ENCODE assay signal across 38 cellular contexts in the genomic region with DNA sequence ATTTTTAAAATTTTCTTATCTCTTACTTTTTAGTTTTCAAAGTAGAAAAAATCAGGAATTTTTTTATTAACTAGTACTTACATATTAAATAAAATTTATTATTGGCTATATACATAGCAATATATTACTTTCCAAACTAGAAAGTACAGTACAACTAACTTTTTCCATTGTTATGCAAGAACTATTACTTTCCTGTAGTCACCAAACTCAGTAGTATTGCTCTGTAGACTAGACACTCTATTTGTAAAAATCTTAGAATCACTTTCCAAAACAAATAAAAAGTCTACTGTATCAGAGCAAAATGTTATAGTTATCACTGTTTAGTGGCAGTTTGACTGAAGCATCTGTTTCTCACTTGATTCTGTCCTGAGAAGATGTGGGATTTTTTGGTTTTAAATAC.
"Had no signal": no experiment of that assay in that cellular context is flagged by ENCODE, and none has a peak within 500 bp of the region (broad histone marks: within the 10 kb centered on the region; RNA-seq: fewer than 3 reads in every experiment).

No MANE protein-coding gene starts in this region.

- H3K4me3 ChIP-seq: ascending aorta, cardiac muscle cell had no signal

- FAIRE-seq: bronchial epithelial cell had no signal

- H3K36me3 ChIP-seq: cardiac muscle cell, WERI-Rb-1 had no signal

- H3K9me3 Mint-ChIP-seq: activated CD4-positive, alpha-beta memory T cell treated with anti-CD3 and anti-CD28 coated beads, Interleukin-2, amount 10 ng/mL, durations not matched to agents 7 days and 5 days; activated naive CD4-positive, alpha-beta T cell treated with anti-CD3 and anti-CD28 coated beads, Interleukin-2, amount 10 ng/mL, durations not matched to agents 7 days and 5 days; central memory CD8-positive, alpha-beta T cell had no signal

- H3K27ac ChIP-seq: ascending aorta, cardiac muscle cell, WERI-Rb-1 had no signal

- H3K9me3 ChIP-seq: ascending aorta had no signal

- H3K27me3 Mint-ChIP-seq: activated CD4-positive, alpha-beta memory T cell treated with anti-CD3 and anti-CD28 coated beads, Interleukin-2, amount 10 ng/mL, durations not matched to agents 7 days and 5 days; activated CD4-positive, alpha-beta T cell treated with anti-CD3 and anti-CD28 coated beads for 36 hours; activated CD4-positive, alpha-beta T cell treated with anti-CD3 and anti-CD28 coated beads, Interleukin-2, amount 10 ng/mL, durations not matched to agents 7 days and 5 days; activated CD8-positive, alpha-beta memory T cell treated with anti-CD3 and anti-CD28 coated beads, Interleukin-2, amount 10 ng/mL, durations not matched to agents 7 days and 5 days; activated naive CD4-positive, alpha-beta T cell treated with anti-CD3 and anti-CD28 coated beads, Interleukin-2, amount 10 ng/mL, durations not matched to agents 7 days and 5 days; activated naive CD4-positive, alpha-beta T cell treated with anti-CD3 and anti-CD28 coated beads, Interleukin-2, amount 50 U/mL, for 24 hours; activated naive CD8-positive, alpha-beta T cell; activated naive CD8-positive, alpha-beta T cell treated with anti-CD3 and anti-CD28 coated beads, Interleukin-2, amount 10 ng/mL, durations not matched to agents 7 days and 5 days; activated naive CD8-positive, alpha-beta T cell treated with anti-CD3 and anti-CD28 coated beads, Interleukin-2, amount 50 U/mL, for 24 hours; activated T-cell treated with anti-CD3 and anti-CD28 coated beads, Interleukin-2, amount 50 U/mL, for 24 hours; brain; central memory CD8-positive, alpha-beta T cell; T-cell had no signal

- H3K4me3 Mint-ChIP-seq: activated CD4-positive, alpha-beta memory T cell treated with anti-CD3 and anti-CD28 coated beads, Interleukin-2, amount 10 ng/mL, durations not matched to agents 7 days and 5 days; activated CD4-positive, alpha-beta T cell treated with anti-CD3 and anti-CD28 coated beads for 36 hours; activated CD4-positive, alpha-beta T cell treated with anti-CD3 and anti-CD28 coated beads, Interleukin-2, amount 10 ng/mL, durations not matched to agents 7 days and 5 days; activated CD8-positive, alpha-beta memory T cell treated with anti-CD3 and anti-CD28 coated beads, Interleukin-2, amount 10 ng/mL, durations not matched to agents 7 days and 5 days; activated CD8-positive, alpha-beta T cell treated with anti-CD3 and anti-CD28 coated beads, Interleukin-2, amount 10 ng/mL, durations not matched to agents 7 days and 5 days; activated naive CD4-positive, alpha-beta T cell treated with anti-CD3 and anti-CD28 coated beads, Interleukin-2, amount 10 ng/mL, durations not matched to agents 7 days and 5 days; activated naive CD4-positive, alpha-beta T cell treated with anti-CD3 and anti-CD28 coated beads, Interleukin-2, amount 50 U/mL, for 24 hours; activated naive CD8-positive, alpha-beta T cell; activated naive CD8-positive, alpha-beta T cell treated with anti-CD3 and anti-CD28 coated beads, Interleukin-2, amount 10 ng/mL, durations not matched to agents 7 days and 5 days; activated naive CD8-positive, alpha-beta T cell treated with anti-CD3 and anti-CD28 coated beads, Interleukin-2, amount 50 U/mL, for 24 hours; activated T-cell treated with anti-CD3 and anti-CD28 coated beads, Interleukin-2, amount 50 U/mL, for 24 hours; brain; central memory CD8-positive, alpha-beta T cell; T-cell; T-helper 2 cell treated with Interferon-gamma antibody and Interleukin-4, amounts not matched to agents 5 μg/mL and 100 μg/mL, for 36 hours; WTC11 had no signal

- DNase-seq: activated CD4-positive, alpha-beta memory T cell treated with anti-CD3 and anti-CD28 coated beads, Interleukin-2, amount 10 ng/mL, durations not matched to agents 7 days and 5 days; activated CD4-positive, alpha-beta T cell treated with anti-CD3 and anti-CD28 coated beads for 1 hour; activated CD4-positive, alpha-beta T cell treated with anti-CD3 and anti-CD28 coated beads for 36 hours; activated CD4-positive, alpha-beta T cell treated with anti-CD3 and anti-CD28 coated beads for 48 hours; activated CD4-positive, alpha-beta T cell treated with anti-CD3 and anti-CD28 coated beads, Interleukin-2, amount 10 ng/mL, durations not matched to agents 7 days and 5 days; activated CD4-positive, alpha-beta T cell treated with anti-CD3 and anti-CD28 coated beads, Interleukin-2, amount 50 U/mL, for 48 hours; activated CD4-positive, CD25-positive, alpha-beta regulatory T cell; activated CD8-positive, alpha-beta memory T cell treated with anti-CD3 and anti-CD28 coated beads for 24 hours; activated CD8-positive, alpha-beta memory T cell treated with anti-CD3 and anti-CD28 coated beads, Interleukin-2, amount 10 ng/mL, durations not matched to agents 7 days and 5 days; activated CD8-positive, alpha-beta memory T cell treated with anti-CD3 and anti-CD28 coated beads, Interleukin-2, amount 50 U/mL, for 48 hours; activated CD8-positive, alpha-beta T cell treated with anti-CD3 and anti-CD28 coated beads, Interleukin-2, amount 10 ng/mL, durations not matched to agents 7 days and 5 days; activated effector memory CD4-positive, alpha-beta T cell treated with Interleukin-2 at 50 U/mL for 16 hours; activated gamma-delta T cell; activated naive CD4-positive, alpha-beta T cell treated with anti-CD3 and anti-CD28 coated beads, Interleukin-2, amount 10 ng/mL, durations not matched to agents 7 days and 5 days; activated naive CD4-positive, alpha-beta T cell treated with Interleukin-2 at 50 U/mL for 16 hours; activated naive CD8-positive, alpha-beta T cell treated with anti-CD3 and anti-CD28 coated beads, Interleukin-2, amount 10 ng/mL, durations not matched to agents 7 days and 5 days; activated naive CD8-positive, alpha-beta T cell treated with anti-CD3 and anti-CD28 coated beads, Interleukin-2, amount 50 U/mL, for 24 hours; activated T-cell treated with anti-CD3 and anti-CD28 coated beads, Interleukin-2, amount 50 U/mL, for 24 hours; activated T-cell treated with anti-CD3 and anti-CD28 coated beads, Interleukin-2, amount 50 U/mL, for 48 hours; amygdala; anterior cingulate cortex; caudate nucleus; cerebellar nuclear complex; T-cell; T-helper 2 cell; T-helper 9 cell; WERI-Rb-1 had no signal

- ATAC-seq: activated CD4-positive, alpha-beta T cell treated with anti-CD3 and anti-CD28 coated beads for 36 hours; activated CD4-positive, CD25-positive, alpha-beta regulatory T cell treated with anti-CD3 and anti-CD28 coated beads, Interleukin-2, amount 50 U/mL, for 24 hours; activated CD8-positive, alpha-beta memory T cell treated with anti-CD3 and anti-CD28 coated beads, Interleukin-2, amount 10 ng/mL, durations not matched to agents 7 days and 5 days; activated CD8-positive, alpha-beta T cell treated with anti-CD3 and anti-CD28 coated beads, Interleukin-2, amount 10 ng/mL, durations not matched to agents 7 days and 5 days; activated naive CD8-positive, alpha-beta T cell treated with anti-CD3 and anti-CD28 coated beads, Interleukin-2, amount 50 U/mL, for 24 hours; T-cell; WTC11 had no signal

- H3K27me3 ChIP-seq: ascending aorta, cardiac muscle cell had no signal

- H3K4me1 Mint-ChIP-seq: brain, WTC11 had no signal

- H3K27ac Mint-ChIP-seq: activated CD4-positive, alpha-beta memory T cell treated with anti-CD3 and anti-CD28 coated beads, Interleukin-2, amount 10 ng/mL, durations not matched to agents 7 days and 5 days; activated CD4-positive, alpha-beta T cell treated with anti-CD3 and anti-CD28 coated beads for 36 hours; activated CD4-positive, alpha-beta T cell treated with anti-CD3 and anti-CD28 coated beads, Interleukin-2, amount 10 ng/mL, durations not matched to agents 7 days and 5 days; activated CD8-positive, alpha-beta memory T cell treated with anti-CD3 and anti-CD28 coated beads, Interleukin-2, amount 10 ng/mL, durations not matched to agents 7 days and 5 days; activated CD8-positive, alpha-beta T cell treated with anti-CD3 and anti-CD28 coated beads, Interleukin-2, amount 10 ng/mL, durations not matched to agents 7 days and 5 days; activated naive CD4-positive, alpha-beta T cell treated with anti-CD3 and anti-CD28 coated beads, Interleukin-2, amount 10 ng/mL, durations not matched to agents 7 days and 5 days; activated naive CD4-positive, alpha-beta T cell treated with anti-CD3 and anti-CD28 coated beads, Interleukin-2, amount 50 U/mL, for 24 hours; activated naive CD8-positive, alpha-beta T cell; activated naive CD8-positive, alpha-beta T cell treated with anti-CD3 and anti-CD28 coated beads, Interleukin-2, amount 10 ng/mL, durations not matched to agents 7 days and 5 days; activated naive CD8-positive, alpha-beta T cell treated with anti-CD3 and anti-CD28 coated beads, Interleukin-2, amount 50 U/mL, for 24 hours; activated T-cell treated with anti-CD3 and anti-CD28 coated beads, Interleukin-2, amount 50 U/mL, for 24 hours; activated T-helper 2 cell treated with anti-CD3 and anti-CD28 coated beads, Interferon-gamma antibody, Interleukin-2, Interleukin-4, amounts not matched to agents 10 μg/mL and 5 μg/mL and 100 μg/mL, durations not matched to agents 14 hours and 24 hours and 36 hours; brain; T-cell; T-helper 2 cell treated with Interferon-gamma antibody and Interleukin-4, amounts not matched to agents 5 μg/mL and 100 μg/mL, for 36 hours; WTC11 had no signal

- H3K4me1 ChIP-seq: ascending aorta had no signal
